Comparison of ENCODE assay signal across 18 cellular contexts in the genomic region with DNA sequence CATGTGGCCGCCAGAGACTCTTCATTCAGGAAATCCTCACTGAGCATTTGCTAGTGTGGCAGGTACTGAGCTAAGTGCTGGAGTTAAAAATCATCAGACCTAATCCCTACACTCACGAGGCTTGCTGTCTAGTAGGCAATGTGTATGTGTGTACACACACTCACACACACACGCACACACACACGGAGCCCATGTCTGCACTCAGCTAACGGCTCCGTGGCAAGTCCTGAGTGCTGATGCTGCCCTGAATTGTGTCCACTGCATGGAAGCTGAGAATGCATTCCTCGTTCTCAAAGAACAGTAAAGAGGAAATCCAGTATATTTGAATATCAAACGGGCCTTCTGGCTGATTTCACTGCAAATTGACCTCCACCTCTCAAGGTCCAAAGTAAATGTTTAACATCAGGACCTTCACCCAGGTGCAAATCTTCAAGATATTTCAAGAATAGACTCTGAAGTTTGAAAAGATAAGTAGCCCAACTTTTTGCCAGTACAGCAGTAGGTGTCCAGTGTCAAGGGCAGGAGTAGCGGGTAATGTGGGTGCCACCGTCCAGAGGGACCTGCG.
DNase-seq lines count a peak whose midpoint lies in the region; ATAC-seq and TF ChIP-seq lines count a peak whose summit lies in the region.
"Had no signal": no experiment of that assay in that cellular context is flagged by ENCODE, and none has a peak within 500 bp of the region (broad histone marks: within the 10 kb centered on the region; RNA-seq: fewer than 3 reads in every experiment).

No MANE protein-coding gene starts in this region.

- H3K79me1 ChIP-seq in H9 (ENCODE audit: insufficient read depth, low read depth, low read length, poor library complexity, severe bottlenecking), result no peaks in the 10 kb centered on the region

- no peak overlapping the region for H3K4ac ChIP-seq in H9 (ENCODE audit: low read depth, low read length)

- no peak overlapping the region for H2AK5ac ChIP-seq in H9 (ENCODE audit: insufficient read length, low read length)

- CTCF ChIA-PET in HEK293 (lab: Yijun Ruan, JAX), result interaction anchor here (1.3 kb wide), 1 partner anchor 40 kb away, joined by 7 read pairs; no protein-coding TSS in a partner anchor

- no peak overlapping the region for H2BK12ac ChIP-seq in H9 (ENCODE audit: insufficient read length, low read depth, low read length)

- H3K4me3 Mint-ChIP-seq in T-helper 17 cell, result no peak overlapping the region
- H3K4me3 Mint-ChIP-seq in H9, result no peak overlapping the region
- H3K4me3 Mint-ChIP-seq: B cell; CD4-positive, alpha-beta T cell; HFFc6 had no signal

- no peak overlapping the region for H3T11ph ChIP-seq in H9 (ENCODE audit: low read length)

- no peaks in the 10 kb centered on the region for H3K9me3 ChIP-seq in BLaER1
- H3K9me3 ChIP-seq in HEK293 (ENCODE audit: control insufficient read depth, insufficient read depth, low read depth, low read length), result no peaks in the 10 kb centered on the region
- H3K9me3 ChIP-seq in T-helper 17 cell (ENCODE audit: control insufficient read depth, low read length, poor library complexity, severe bottlenecking), result no peaks in the 10 kb centered on the region
- no peaks in the 10 kb centered on the region for H3K9me3 ChIP-seq in esophagus muscularis mucosa
- no peaks in the 10 kb centered on the region for H3K9me3 ChIP-seq in H9 (ENCODE audit: control insufficient read depth, low read depth, low read length)

- WGBS in esophagus muscularis mucosa, result 89% methylated on average over 11 of the region's 11 CpGs
- no CpG with 5 or more reads among the region's 11 CpGs for WGBS in H9 (ENCODE audit: extremely low coverage, insufficient read length, low lambda C conversion rate)

- H3K23me2 ChIP-seq in H9 (ENCODE audit: insufficient read length, low read depth, low read length, poor library complexity, severe bottlenecking), result no peaks in the 10 kb centered on the region

- no peak overlapping the region for H3K4me3 ChIP-seq in BLaER1
- H3K4me3 ChIP-seq in HEK293 (ENCODE audit: low read depth, low read length), result no peak overlapping the region
- H3K4me3 ChIP-seq in esophagus muscularis mucosa, result no peak overlapping the region

- no peak for TF ChIP-seq EP300 in esophagus muscularis mucosa (IDR thresholded peaks at IDR 0.05)

- H3K9ac ChIP-seq in BLaER1, result 0 out of 2 replicates have a peak overlapping the region, but pooled peaks have one; percentile 5
- no peak overlapping the region for H3K9ac ChIP-seq in H9 (ENCODE audit: extremely low read depth, insufficient read length, low read length)

- ATAC-seq in T-helper 17 cell (no peak), GM18498 (IDR thresholded peaks at IDR 0.05; ENCODE audit: unreplicated experiment) (no peak)

- no peaks in the 10 kb centered on the region for H3K36me3 ChIP-seq in BLaER1
- peaks cover 4 to 15% of the 10 kb centered on the region in 2 experiments; a peak in 2 of 3 replicates for H3K36me3 ChIP-seq in HEK293 (ENCODE audit: control insufficient read depth in 2 of 2, insufficient read depth in 1 of 2, low read length in 2 of 2)
- peaks cover 0 to 25% (median 2%) of the 10 kb centered on the region in 4 donors for H3K36me3 ChIP-seq in esophagus muscularis mucosa

- DNase-seq in T-helper 17 cell, result no peak
- DNase-seq in esophagus muscularis mucosa (ENCODE audit: extremely low spot score), result peak; percentile 57
- no peak for DNase-seq in H9
- no peak for DNase-seq in NCI-H345 treated with DMSO at 0.1 percent for 48 hours (lab: John Stamatoyannopoulos, UW; ENCODE audit: unreplicated experiment)
- DNase-seq in MV-4-11 (lab: John Stamatoyannopoulos, UW), result no peak
- DNase-seq: 8988T; CD4-positive, alpha-beta T cell; DMS153; DMS79; GDM1; HCEC 1CT; HFFc6 had no signal

- H3K18ac ChIP-seq in H9 (ENCODE audit: insufficient read length, low read depth, low read length), result no peak overlapping the region

- H3K27ac Mint-ChIP-seq in T-helper 17 cell (peak overlapping the region; percentile 62), H9 (no peak overlapping the region; a peak in 1 of 7 replicates)
- H3K27ac Mint-ChIP-seq: B cell; CD4-positive, alpha-beta T cell; HFFc6 had no signal

- H3K27me3 ChIP-seq in BLaER1, result no peaks in the 10 kb centered on the region; the same call in 1 of the 2 replicates
- no peaks in the 10 kb centered on the region for H3K27me3 ChIP-seq in esophagus muscularis mucosa
- H3K27me3 ChIP-seq in H9 (ENCODE audit: insufficient read depth, low read length), result no peaks in the 10 kb centered on the region

- no peak for TF ChIP-seq POLR2A in esophagus muscularis mucosa (IDR thresholded peaks at IDR 0.05; ENCODE audit: low read depth)

- peaks cover 7% of the 10 kb centered on the region for H3K36me3 Mint-ChIP-seq in T-helper 17 cell (ENCODE audit: low read depth)
- no peaks in the 10 kb centered on the region for H3K36me3 Mint-ChIP-seq in H9 (ENCODE audit: insufficient read depth in 1 of 3, low read depth in 3 of 3)

- H3K4me2 ChIP-seq in BLaER1 (peak overlapping the region; percentile 17), H9 (ENCODE audit: insufficient read depth, insufficient read length, low read length) (no peak overlapping the region)

- H3K4me1 ChIP-seq in BLaER1 (peaks cover 46% of the 10 kb centered on the region), HEK293 (ENCODE audit: control insufficient read depth, insufficient read depth, low read length) (peaks cover 2% of the 10 kb centered on the region; the same call in 1 of the 2 replicates), esophagus muscularis mucosa (peaks cover 0 to 10% (median 2%) of the 10 kb centered on the region in 4 donors), H9 (ENCODE audit: insufficient read depth, low read length) (no peaks in the 10 kb centered on the region; the same call in 1 of the 2 replicates)

- TF ChIP-seq CTCF in HEK293 (tag by site-specific recombination; IDR thresholded peaks at IDR 0.05) (no peak), esophagus muscularis mucosa (IDR thresholded peaks at IDR 0.05) (no peak), H9 (conservative IDR thresholded peaks at IDR 0.05) (no peak)

- no peaks in the 10 kb centered on the region for H3K9me3 Mint-ChIP-seq in H9
- H3K9me3 Mint-ChIP-seq: CD4-positive, alpha-beta T cell; HFFc6 had no signal

- H2BK15ac ChIP-seq in H9 (ENCODE audit: low read depth, low read length), result no peak overlapping the region

- H3K56ac ChIP-seq in H9 (ENCODE audit: insufficient read length, low read depth, low read length), result no peak overlapping the region

- no peak overlapping the region for H2AFZ ChIP-seq in H9 (ENCODE audit: low read length)

- H3K4me1 Mint-ChIP-seq in T-helper 17 cell (peaks cover 6% of the 10 kb centered on the region), H9 (peaks cover 0 to 13% of the 10 kb centered on the region in 2 experiments; a peak in 3 of 4 replicates)
- H3K4me1 Mint-ChIP-seq: B cell had no signal

- H3K14ac ChIP-seq in H9 (ENCODE audit: insufficient read depth, low read length), result no peak overlapping the region

- POLR2A ChIA-PET in HEK293 (lab: Yijun Ruan, JAX), result no interaction called here

- H3K23ac ChIP-seq in H9 (ENCODE audit: insufficient read length, low read depth, low read length), result no peak overlapping the region

- H3K79me2 ChIP-seq in H9 (ENCODE audit: insufficient read depth, low read length), result no peaks in the 10 kb centered on the region

- no peak overlapping the region for H4K8ac ChIP-seq in H9 (replicated peaks; ENCODE audit: insufficient read length, low read depth, low read length)

- no peak overlapping the region for H4K91ac ChIP-seq in H9 (ENCODE audit: insufficient read length, low read depth, low read length)

- no peak overlapping the region for H4K5ac ChIP-seq in H9 (ENCODE audit: insufficient read length, low read depth, low read length)

- no peak overlapping the region for H2BK120ac ChIP-seq in H9 (ENCODE audit: low read depth, low read length, poor library complexity, severe bottlenecking)

- H2BK20ac ChIP-seq in H9 (ENCODE audit: low read depth, low read length, poor library complexity, severe bottlenecking), result no peak overlapping the region

- H3K27me3 Mint-ChIP-seq in T-helper 17 cell (peaks cover 10% of the 10 kb centered on the region), H9 (ENCODE audit: low read depth) (no peaks in the 10 kb centered on the region; the same call in 1 of the 2 replicates)
- H3K27me3 Mint-ChIP-seq: CD4-positive, alpha-beta T cell had no signal

- H4K20me1 ChIP-seq in BLaER1 (no peaks in the 10 kb centered on the region), H9 (ENCODE audit: control insufficient read depth, insufficient read depth, insufficient read length) (no peaks in the 10 kb centered on the region)

- peak overlapping the region; percentile 29; the same call in 1 of the 2 replicates for H3K27ac ChIP-seq in BLaER1
- no peak overlapping the region for H3K27ac ChIP-seq in HEK293 (ENCODE audit: extremely low read depth, low read depth, low read length)
- H3K27ac ChIP-seq in esophagus muscularis mucosa (replicated peaks in 1 of 4), result no peak overlapping the region
- no peak overlapping the region for H3K27ac ChIP-seq in H9 (ENCODE audit: insufficient read length, low read depth, low read length)
- H3K27ac ChIP-seq: C4-2B, HL-60 had no signal

- intact Hi-C loops in esophagus muscularis mucosa (cut with DNase I), result no loop called here

- no peak overlapping the region for H2BK5ac ChIP-seq in H9 (ENCODE audit: insufficient read length, low read length)

TF ChIP-seq in HEK293, 187 proteins besides CTCF, POLR2A, EP300 and RAD21:
- TF ChIP-seq ZNF701 (tag by site-specific recombination; IDR thresholded peaks at IDR 0.05) (no peak), KLF1 (tag by site-specific recombination; IDR thresholded peaks at IDR 0.05) (no peak), ZSCAN4 (tag by site-specific recombination; IDR thresholded peaks at IDR 0.05) (0 out of 2 replicates have a peak, but pooled peaks have one; percentile 9), RBAK (tag by site-specific recombination; IDR thresholded peaks at IDR 0.05) (no peak), ZNF366 (tag by site-specific recombination; conservative IDR thresholded peaks at IDR 0.05) (no peak), ZNF391 (tag by site-specific recombination; IDR thresholded peaks at IDR 0.05; ENCODE audit: borderline replicate concordance, low read depth) (no peak)
